In the genomic region with DNA sequence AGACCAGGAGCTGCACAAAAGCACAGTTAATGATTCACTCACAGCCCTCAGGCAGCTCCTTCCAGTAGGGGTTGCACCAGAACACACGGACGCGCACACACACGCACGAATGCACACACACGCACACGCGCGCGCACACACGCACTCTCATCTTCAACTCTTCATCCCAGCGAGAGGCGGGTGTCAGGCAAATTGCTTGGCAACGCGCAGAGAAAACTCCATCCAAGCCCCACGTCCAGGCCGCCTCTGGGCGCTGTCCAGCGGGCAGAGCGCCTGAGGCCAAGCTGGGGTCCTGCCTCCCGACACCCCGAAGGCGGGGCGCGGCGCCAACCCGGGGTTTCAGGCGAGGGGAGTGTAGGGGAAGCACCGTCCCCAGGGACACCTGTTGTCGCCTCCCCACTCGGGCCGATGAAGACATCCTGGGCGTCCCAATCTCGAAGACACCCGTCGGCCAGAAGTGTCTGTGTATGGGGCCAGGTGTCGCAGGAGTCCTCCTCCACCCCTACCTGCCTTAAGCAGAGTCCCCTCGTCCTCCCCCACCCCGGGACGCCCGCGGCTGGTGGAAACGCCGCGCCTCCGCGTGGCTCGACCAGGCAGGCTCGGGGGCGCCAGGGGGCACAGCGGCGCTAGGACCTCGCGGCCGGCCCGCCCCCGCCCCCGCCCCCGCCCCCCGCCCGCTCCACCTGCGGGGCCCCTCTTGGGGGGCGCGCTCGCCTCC, we compare ENCODE assay signal across 7 cellular contexts. TPM values are rescaled to one million over a fixed set of nuclear protein-coding genes. Genes with fewer than 3 reads are reported as not detected.
A peak's percentile ranks its signal among the peaks of the same experiment; 100 is the strongest.
DNase-seq lines count a peak whose midpoint lies in the region; ATAC-seq and TF ChIP-seq lines count a peak whose summit lies in the region.

No MANE protein-coding gene starts in this region.

- H2BK15ac ChIP-seq in mesendoderm (replicated peaks; ENCODE audit: low read depth): no peak overlapping the region

- peaks cover 3% of the 10 kb centered on the region for H3K27me3 ChIP-seq in mesendoderm (ENCODE audit: insufficient read depth, low read length, poor library complexity)
- H3K27me3 ChIP-seq in testis: no peaks in the 10 kb centered on the region

- H2BK120ac ChIP-seq in mesendoderm (ENCODE audit: low read depth, low read length): no peak overlapping the region

- TF ChIP-seq POLR2A in GM18505 (IDR thresholded peaks at IDR 0.05; ENCODE audit: borderline replicate concordance, extremely low read depth, insufficient read depth, insufficient read length) (no peak), testis (IDR thresholded peaks at IDR 0.05) (no peak)

- WGBS in mesendoderm (ENCODE audit: extremely low coverage, insufficient coverage, low lambda C conversion rate): no CpG with 5 or more reads among the region's 65 CpGs
- WGBS in testis, 2 donors: 0% methylated on average over 1 to 34 of the region's 65 CpGs

- peak overlapping the region; percentile 19 for H3K18ac ChIP-seq in mesendoderm (ENCODE audit: low read length)

- H3K4me1 ChIP-seq in mesendoderm (ENCODE audit: control insufficient read depth, low read depth, low read length) (peaks cover 4% of the 10 kb centered on the region), testis (peaks cover 16% of the 10 kb centered on the region)

- H3K27ac ChIP-seq in mesendoderm (ENCODE audit: low read depth, low read length) (no peak overlapping the region), testis (peak overlapping the region in 1 of 2 donors; percentile 62)

- no peak overlapping the region for H2AK5ac ChIP-seq in mesendoderm (ENCODE audit: low read length)

- H3K4me3 ChIP-seq in epithelial cell of esophagus (ENCODE audit: low read length) (peak overlapping the region; percentile 71), mesendoderm (ENCODE audit: low read length) (peak overlapping the region; percentile 52), testis (peak overlapping the region; percentile 68 to 70)

- no peak overlapping the region for H4K8ac ChIP-seq in mesendoderm (ENCODE audit: low read depth, low read length)

- ATAC-seq in GM18505 (IDR thresholded peaks at IDR 0.05; ENCODE audit: unreplicated experiment): peak; percentile 36
- peak; percentile 40 for ATAC-seq in HG02678 (IDR thresholded peaks at IDR 0.05; ENCODE audit: unreplicated experiment)

- H3K9ac ChIP-seq in mesendoderm (ENCODE audit: low read length): peak overlapping the region; percentile 38

- H4K5ac ChIP-seq in mesendoderm (ENCODE audit: low read length): no peak overlapping the region

- intact Hi-C loops in testis (cut with DNase I; ENCODE audit: low total_unique reads): no loop called here

- H3K56ac ChIP-seq in mesendoderm (ENCODE audit: low read length): peak overlapping the region; percentile 65

- H3K79me2 ChIP-seq in mesendoderm (ENCODE audit: control insufficient read depth, insufficient read depth, low read length): peaks cover 13% of the 10 kb centered on the region

- no peak for TF ChIP-seq CTCF in epithelial cell of esophagus (IDR thresholded peaks at IDR 0.05; ENCODE audit: insufficient read depth, low read depth, low read length, missing control alignments)
- TF ChIP-seq CTCF in testis (IDR thresholded peaks at IDR 0.05): no peak

- peak overlapping the region; percentile 58 for H3K4me2 ChIP-seq in mesendoderm (ENCODE audit: low read length)

- H2BK5ac ChIP-seq in mesendoderm (ENCODE audit: low read length): no peak overlapping the region

- H3K9me3 ChIP-seq in testis: no peaks in the 10 kb centered on the region

- peak overlapping the region; percentile 29 for H3K23ac ChIP-seq in mesendoderm (ENCODE audit: low read length)

- H3K79me1 ChIP-seq in mesendoderm (ENCODE audit: low read length): peaks cover 1% of the 10 kb centered on the region

- DNase-seq in NCI-H146 (lab: John Stamatoyannopoulos, UW): peak; percentile 62
- DNase-seq in activated CD4-positive, alpha-beta T cell treated with anti-CD3 and anti-CD28 coated beads, Interleukin-2, amount 50 U/mL, for 48 hours: peak; percentile 6 to 20
- peak; percentile 83 for DNase-seq in epithelial cell of esophagus (ENCODE audit: low read depth)
- peak; percentile 67 for DNase-seq in mesendoderm
- peak; percentile 46 for DNase-seq in testis

- H3K4ac ChIP-seq in mesendoderm (ENCODE audit: low read depth, low read length): no peak overlapping the region

- H3K36me3 ChIP-seq in mesendoderm (ENCODE audit: control insufficient read depth, insufficient read depth, low read length): no peaks in the 10 kb centered on the region
- no peaks in the 10 kb centered on the region for H3K36me3 ChIP-seq in testis (ENCODE audit: low read depth, missing control alignments)

RNA-seq across cellular contexts. Expression of gene STON2, which starts 35.6 kb away (rescaled TPM):
- 11.3 TPM for polyA plus RNA-seq in mesendoderm (2013, experiment 1 of 2)
- 11.0 TPM for polyA plus RNA-seq in mesendoderm (2013, experiment 2 of 2)
- total RNA-seq in testis: 10 to 100 TPM; 22.8 to 38.5 TPM
- 8.3 TPM for polyA plus RNA-seq in testis (ENCODE audit: insufficient read depth, low read depth, low replicate concordance)

Comparison
In these comparisons a context has a peak if more than half of its experiments do, and no peak if none do; other contexts are left out.
1. DNase-seq: peak in every context shown above with its lines; median percentile 83 in epithelial cell of esophagus; 67 in mesendoderm; 62 in NCI-H146; 46 in testis; 13 in activated CD4-positive, alpha-beta T cell treated with anti-CD3 and anti-CD28 coated beads, Interleukin-2, amount 50 U/mL, for 48 hours.